8 cellular contexts compared by ENCODE assay signal in genomic region chr11:118921121-118921928, GRCh38. TPM values are rescaled to one million over a fixed set of nuclear protein-coding genes. Genes with fewer than 3 reads are reported as not detected.
DNase-seq lines count a peak whose midpoint lies in the region; ATAC-seq and TF ChIP-seq lines count a peak whose summit lies in the region.

No MANE protein-coding gene starts in this region.

- H3K4me3 ChIP-seq in retinal pigment epithelial cell (ENCODE audit: low read length), result peak overlapping the region; percentile 99

- no peaks in the 10 kb centered on the region for H3K36me3 Mint-ChIP-seq in activated naive CD8-positive, alpha-beta T cell

- no peaks in the 10 kb centered on the region for H3K27me3 Mint-ChIP-seq in activated naive CD8-positive, alpha-beta T cell

- H3K27ac Mint-ChIP-seq in activated naive CD8-positive, alpha-beta T cell, result peak overlapping the region; percentile 91

- DNase-seq in activated CD8-positive, alpha-beta memory T cell treated with anti-CD3 and anti-CD28 coated beads for 24 hours, result peak; percentile 63
- DNase-seq in activated CD8-positive, alpha-beta memory T cell treated with anti-CD3 and anti-CD28 coated beads, Interleukin-2, amount 50 U/mL, for 4 hours, result no peak
- DNase-seq in left ventricle myocardium superior (peak; percentile 72), retinal pigment epithelial cell (ENCODE audit: low read depth) (peak; percentile 82), DMS153 (lab: John Stamatoyannopoulos, UW) (no peak)

- peak; percentile 3 for ATAC-seq in left ventricle myocardium superior
- no peak for ATAC-seq in GM19395 (IDR thresholded peaks at IDR 0.05; ENCODE audit: unreplicated experiment)
- ATAC-seq in GM18870 (IDR thresholded peaks at IDR 0.05; ENCODE audit: unreplicated experiment), result no peak

- peaks cover 66% of the 10 kb centered on the region for H3K4me1 Mint-ChIP-seq in activated naive CD8-positive, alpha-beta T cell (ENCODE audit: low read depth)

- no peaks in the 10 kb centered on the region for H3K9me3 Mint-ChIP-seq in activated naive CD8-positive, alpha-beta T cell (ENCODE audit: low read depth)

- no peak for TF ChIP-seq CTCF in retinal pigment epithelial cell (conservative IDR thresholded peaks at IDR 0.05; ENCODE audit: low read depth, low read length)

- peak overlapping the region; percentile 86 for H3K4me3 Mint-ChIP-seq in activated naive CD8-positive, alpha-beta T cell

- intact Hi-C loops in left ventricle myocardium superior (cut with micrococcal nuclease), result no loop called here

RNA-seq across cellular contexts. Expression of gene BCL9L, which starts 4.4 kb away (rescaled TPM):
- total RNA-seq in left ventricle myocardium superior, result 44.7 TPM

RNA-seq across cellular contexts. Expression of gene UPK2, which starts 34.8 kb away (rescaled TPM):
- total RNA-seq in left ventricle myocardium superior, result not detected

RNA-seq across cellular contexts. Expression of gene CXCR5, which starts 37.6 kb away (rescaled TPM):
- total RNA-seq in left ventricle myocardium superior, result not detected

RNA-seq across cellular contexts. Expression of gene FOXR1, which starts 50.2 kb away (rescaled TPM):
- not detected for total RNA-seq in left ventricle myocardium superior

Comparison
In these comparisons a context has a peak if more than half of its experiments do, and no peak if none do; other contexts are left out.
1. DNase-seq: peak in activated CD8-positive, alpha-beta memory T cell treated with anti-CD3 and anti-CD28 coated beads for 24 hours (single experiment), left ventricle myocardium superior (single experiment) and retinal pigment epithelial cell (single experiment); none in activated CD8-positive, alpha-beta memory T cell treated with anti-CD3 and anti-CD28 coated beads, Interleukin-2, amount 50 U/mL, for 4 hours (single experiment) and DMS153 (single experiment).